Comparison of ENCODE assay signal across 8 cellular contexts in genomic region chr21:17611414-17612022, GRCh38. TPM values are rescaled to one million over a fixed set of nuclear protein-coding genes. Genes with fewer than 3 reads are reported as not detected.
DNase-seq lines count a peak whose midpoint lies in the region; ATAC-seq and TF ChIP-seq lines count a peak whose summit lies in the region.

No MANE protein-coding gene starts in this region.

- peak overlapping the region in 54 of 59 donors; percentile 2 to 95 (median 80) for H3K27ac ChIP-seq in dorsolateral prefrontal cortex

- peak in 1 of 2 donors; percentile 39 for TF ChIP-seq POLR2A in lower leg skin (IDR thresholded peaks at IDR 0.05)

- peak overlapping the region; percentile 50 to 90 (median 77) for H3K4me3 ChIP-seq in dorsolateral prefrontal cortex
- peak overlapping the region; percentile 68 for H3K4me3 ChIP-seq in lower leg skin (ENCODE audit: low read depth, poor library complexity, severe bottlenecking)

- WGBS in lower leg skin, 2 donors: 0% methylated on average over 26 of the region's 26 CpGs

- intact Hi-C loops in dorsolateral prefrontal cortex (cut with DNase I): no loop called here
- intact Hi-C loops in lower leg skin (cut with DNase I; ENCODE audit: low total_unique reads): no loop called here

- TF ChIP-seq CTCF in AG09319 (IDR thresholded peaks at IDR 0.05; ENCODE audit: low read depth, low read length): no peak
- TF ChIP-seq CTCF in dorsolateral prefrontal cortex (IDR thresholded peaks at IDR 0.05 in 54 of 56, conservative IDR thresholded peaks at IDR 0.05 in 2 of 56; ENCODE audit: low read depth in 1 of 56, partially characterized antibody in 56 of 56): peak in 1 of 56 donors; percentile 19
- no peak for TF ChIP-seq CTCF in lower leg skin (IDR thresholded peaks at IDR 0.05)

- ATAC-seq in GM18873 (IDR thresholded peaks at IDR 0.05; ENCODE audit: low FRiP score, unreplicated experiment): peak; percentile 77
- peak; percentile 52 for ATAC-seq in HG03108 (IDR thresholded peaks at IDR 0.05; ENCODE audit: unreplicated experiment)

- DNase-seq in AG09319 (ENCODE audit: extremely low read depth, low read depth) (peak; percentile 67), NCI-H345 (lab: John Stamatoyannopoulos, UW) (peak; percentile 85), dorsolateral prefrontal cortex (peak; percentile 4 to 77 (median 58)), lower leg skin (ENCODE audit: low spot score in 2 of 2) (peak; percentile 91 to 97)
- peak; percentile 58 to 70 for DNase-seq in activated CD4-positive, alpha-beta T cell treated with anti-CD3 and anti-CD28 coated beads, Interleukin-2, amount 50 U/mL, for 24 hours (ENCODE audit: low read depth in 1 of 2, low spot score in 1 of 2)
- DNase-seq in stimulated activated CD4-positive, alpha-beta T cell treated with anti-CD3 and anti-CD28 coated beads, Interleukin-4, amount 100 ng/mL, for 24 hours: peak; percentile 82

- no peaks in the 10 kb centered on the region for H3K27me3 ChIP-seq in dorsolateral prefrontal cortex

RNA-seq across cellular contexts. Expression of gene BTG3, which starts 1.2 kb away (rescaled TPM):
- total RNA-seq in dorsolateral prefrontal cortex (10 to 100 TPM in 75 of 120 experiments, 1 to 10 TPM in 45; 4.1 to 28.8 (median 11.0) TPM), lower leg skin (10 to 100 TPM; 43.0 to 88.3 (median 57.3) TPM)

Comparison
In these comparisons a context has a peak if more than half of its experiments do, and no peak if none do; other contexts are left out.
1. Peak in every context shown above with its lines: DNase-seq, ATAC-seq, H3K4me3 ChIP-seq and H3K27ac ChIP-seq.